25 cellular contexts compared by ENCODE assay signal in the genomic region with DNA sequence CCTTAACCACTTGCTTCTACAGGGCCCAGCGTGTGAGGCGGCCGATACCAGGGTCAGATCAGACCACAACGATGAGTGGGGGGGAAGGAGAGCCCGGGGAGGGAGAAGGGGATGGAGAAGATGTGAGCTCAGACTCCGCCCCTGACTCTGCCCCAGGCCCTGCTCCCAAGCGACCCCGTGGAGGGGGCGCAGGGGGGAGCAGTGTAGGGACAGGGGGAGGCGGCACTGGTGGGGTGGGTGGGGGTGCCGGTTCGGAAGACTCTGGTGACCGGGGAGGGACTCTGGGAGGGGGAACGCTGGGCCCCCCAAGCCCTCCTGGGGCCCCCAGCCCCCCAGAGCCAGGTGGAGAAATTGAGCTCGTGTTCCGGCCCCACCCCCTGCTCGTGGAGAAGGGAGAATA.
"Had no signal": no experiment of that assay in that cellular context is flagged by ENCODE, and none has a peak within 500 bp of the region (broad histone marks: within the 10 kb centered on the region; RNA-seq: fewer than 3 reads in every experiment).

No MANE protein-coding gene starts in this region.

- H3K27me3 ChIP-seq: breast epithelium had no signal

- FAIRE-seq: RCC 7860, TTC549 had no signal

- ATAC-seq: activated CD8-positive, alpha-beta T cell treated with anti-CD3 and anti-CD28 coated beads for 36 hours; activated T-cell treated with anti-CD3 and anti-CD28 coated beads, Interleukin-2, amount 50 U/mL, for 72 hours; T-cell had no signal

- H3K27me3 Mint-ChIP-seq: activated CD8-positive, alpha-beta T cell treated with anti-CD3 and anti-CD28 coated beads for 36 hours had no signal

- H3K9me3 Mint-ChIP-seq: activated CD4-positive, alpha-beta T cell treated with anti-CD3 and anti-CD28 coated beads, Interleukin-2, amount 10 ng/mL, durations not matched to agents 7 days and 5 days; activated CD8-positive, alpha-beta T cell treated with anti-CD3 and anti-CD28 coated beads for 36 hours; activated naive CD4-positive, alpha-beta T cell treated with anti-CD3 and anti-CD28 coated beads, Interleukin-2, amount 50 U/mL, for 24 hours; activated T-cell treated with anti-CD3 and anti-CD28 coated beads, Interleukin-2, amount 50 U/mL, for 72 hours; activated T-helper 2 cell treated with anti-CD3 and anti-CD28 coated beads, Interferon-gamma antibody, Interleukin-2, Interleukin-4, amounts not matched to agents 10 μg/mL and 5 μg/mL and 100 μg/mL, durations not matched to agents 14 hours and 24 hours and 36 hours; T-cell had no signal

- DNase-seq: activated CD4-positive, alpha-beta T cell treated with anti-CD3 and anti-CD28 coated beads, Interleukin-2, amount 10 ng/mL, durations not matched to agents 7 days and 5 days; activated CD4-positive, CD25-positive, alpha-beta regulatory T cell; activated CD8-positive, alpha-beta memory T cell treated with anti-CD3 and anti-CD28 coated beads, Interleukin-2, amount 50 U/mL, for 4 hours; activated CD8-positive, alpha-beta T cell treated with anti-CD3 and anti-CD28 coated beads for 36 hours; activated naive CD4-positive, alpha-beta T cell; activated T-cell treated with anti-CD3 and anti-CD28 coated beads, Interleukin-2, amount 50 U/mL, for 72 hours; aorta; caudate nucleus; Kasumi-1; NCI-H1105 treated with DMSO at 0.1 percent for 48 hours; NCI-H1436 treated with DMSO at 0.1 percent for 48 hours; NCI-H187 treated with DMSO at 0.1 percent for 48 hours; NCI-H2081 treated with DMSO at 0.1 percent for 48 hours; NCI-H446; NCI-H524; SHP77 treated with DMSO at 0.1 percent for 48 hours; T-cell; T-helper 2 cell; T1000 had no signal

- H3K27ac Mint-ChIP-seq: activated CD4-positive, alpha-beta T cell treated with anti-CD3 and anti-CD28 coated beads, Interleukin-2, amount 10 ng/mL, durations not matched to agents 7 days and 5 days; activated CD8-positive, alpha-beta T cell treated with anti-CD3 and anti-CD28 coated beads for 36 hours; activated naive CD4-positive, alpha-beta T cell treated with anti-CD3 and anti-CD28 coated beads, Interleukin-2, amount 50 U/mL, for 24 hours; activated T-cell treated with anti-CD3 and anti-CD28 coated beads, Interleukin-2, amount 50 U/mL, for 72 hours; activated T-helper 2 cell treated with anti-CD3 and anti-CD28 coated beads, Interferon-gamma antibody, Interleukin-2, Interleukin-4, amounts not matched to agents 10 μg/mL and 5 μg/mL and 100 μg/mL, durations not matched to agents 14 hours and 24 hours and 36 hours; T-cell had no signal

- H3K36me3 ChIP-seq: breast epithelium had no signal

- H3K27ac ChIP-seq: breast epithelium, VCaP had no signal

- H3K4me3 Mint-ChIP-seq: activated CD4-positive, alpha-beta T cell treated with anti-CD3 and anti-CD28 coated beads, Interleukin-2, amount 10 ng/mL, durations not matched to agents 7 days and 5 days; activated CD8-positive, alpha-beta T cell treated with anti-CD3 and anti-CD28 coated beads for 36 hours; activated naive CD4-positive, alpha-beta T cell treated with anti-CD3 and anti-CD28 coated beads, Interleukin-2, amount 50 U/mL, for 24 hours; activated T-cell treated with anti-CD3 and anti-CD28 coated beads, Interleukin-2, amount 50 U/mL, for 72 hours had no signal

- H3K9me3 ChIP-seq: breast epithelium had no signal

- H3K4me3 ChIP-seq: breast epithelium had no signal
